In genomic region chr1:67561704-67562113, GRCh38 we compare ENCODE assay signal across 8 cellular contexts.
DNase-seq lines count a peak whose midpoint lies in the region; ATAC-seq and TF ChIP-seq lines count a peak whose summit lies in the region.

No MANE protein-coding gene starts in this region.

- TF ChIP-seq CTCF in GM12874 (IDR thresholded peaks at IDR 0.05; ENCODE audit: insufficient read depth, low read depth, low read length): peak; percentile 86
- peak; percentile 71 for TF ChIP-seq CTCF in SU-DHL-6 (IDR thresholded peaks at IDR 0.05; ENCODE audit: insufficient read depth, low read length, poor library complexity, severe bottlenecking)
- peak; percentile 92 for TF ChIP-seq CTCF in left ventricle myocardium inferior (IDR thresholded peaks at IDR 0.05; ENCODE audit: borderline replicate concordance)
- TF ChIP-seq CTCF in retinal pigment epithelial cell (conservative IDR thresholded peaks at IDR 0.05; ENCODE audit: low read depth, low read length): peak; percentile 93

- H3K36me3 Mint-ChIP-seq in activated naive CD8-positive, alpha-beta T cell treated with anti-CD3 and anti-CD28 coated beads, Interleukin-2, amount 50 U/mL, for 24 hours (ENCODE audit: low read depth): no peaks in the 10 kb centered on the region

- H3K4me3 ChIP-seq in SU-DHL-6 (ENCODE audit: insufficient read depth, low read length, poor library complexity, severe bottlenecking): no peak overlapping the region
- H3K4me3 ChIP-seq in left ventricle myocardium inferior: peak overlapping the region; percentile 39
- no peak overlapping the region for H3K4me3 ChIP-seq in retinal pigment epithelial cell (ENCODE audit: low read length)

- no peaks in the 10 kb centered on the region for H3K79me2 ChIP-seq in SU-DHL-6 (ENCODE audit: insufficient read depth, low read length)

- peaks cover 34% of the 10 kb centered on the region for H3K4me1 ChIP-seq in left ventricle myocardium inferior

- no peak overlapping the region for H3K9ac ChIP-seq in SU-DHL-6 (ENCODE audit: low read length)

- intact Hi-C loops in left ventricle myocardium inferior (cut with micrococcal nuclease): loop anchor here (5.0 to 10.0 kb wide), 2 partner anchors 123 to 201 kb away; partner anchors contain the start of gene GADD45A

- no peaks in the 10 kb centered on the region for H3K9me3 Mint-ChIP-seq in activated naive CD8-positive, alpha-beta T cell treated with anti-CD3 and anti-CD28 coated beads, Interleukin-2, amount 50 U/mL, for 24 hours

- DNase-seq in NCI-H1092 (lab: John Stamatoyannopoulos, UW): peak; percentile 66
- peak; percentile 93 for DNase-seq in activated naive CD8-positive, alpha-beta T cell treated with anti-CD3 and anti-CD28 coated beads, Interleukin-2, amount 50 U/mL, for 24 hours
- DNase-seq in left ventricle myocardium inferior: peak; percentile 92
- DNase-seq in retinal pigment epithelial cell (ENCODE audit: low read depth): peak; percentile 62
- no peak for DNase-seq in putamen (ENCODE audit: low spot score)

- H3K4me1 Mint-ChIP-seq in activated naive CD8-positive, alpha-beta T cell treated with anti-CD3 and anti-CD28 coated beads, Interleukin-2, amount 50 U/mL, for 24 hours: no peaks in the 10 kb centered on the region

- H2AFZ ChIP-seq in SU-DHL-6 (ENCODE audit: low read depth, low read length, severe bottlenecking): no peak overlapping the region

- no peak overlapping the region for H3K27ac Mint-ChIP-seq in activated naive CD8-positive, alpha-beta T cell treated with anti-CD3 and anti-CD28 coated beads, Interleukin-2, amount 50 U/mL, for 24 hours

- no peaks in the 10 kb centered on the region for H3K9me2 ChIP-seq in SU-DHL-6 (replicated peaks; ENCODE audit: insufficient read depth, low read length)

- peak; percentile 87 for ATAC-seq in HG02588 (IDR thresholded peaks at IDR 0.05; ENCODE audit: unreplicated experiment)
- peak; percentile 84 for ATAC-seq in activated naive CD8-positive, alpha-beta T cell treated with anti-CD3 and anti-CD28 coated beads, Interleukin-2, amount 50 U/mL, for 24 hours

- H3K27ac ChIP-seq in SU-DHL-6 (ENCODE audit: low read depth, low read length) (no peak overlapping the region), left ventricle myocardium inferior (replicated peaks) (peak overlapping the region; percentile 78)

- H3K27me3 ChIP-seq in SU-DHL-6 (ENCODE audit: low read length) (no peaks in the 10 kb centered on the region), left ventricle myocardium inferior (ENCODE audit: low read depth) (no peaks in the 10 kb centered on the region)

- no peaks in the 10 kb centered on the region for H3F3A ChIP-seq in SU-DHL-6 (ENCODE audit: insufficient read depth)

- H4K20me1 ChIP-seq in SU-DHL-6 (ENCODE audit: low read depth, low read length): no peaks in the 10 kb centered on the region

- no peak overlapping the region for H3K4me2 ChIP-seq in SU-DHL-6 (ENCODE audit: low read depth, low read length, poor library complexity, severe bottlenecking)

- H3K27me3 Mint-ChIP-seq in activated naive CD8-positive, alpha-beta T cell treated with anti-CD3 and anti-CD28 coated beads, Interleukin-2, amount 50 U/mL, for 24 hours: peaks cover 12% of the 10 kb centered on the region

- H3K9me3 ChIP-seq in SU-DHL-6 (ENCODE audit: insufficient read depth, low read length) (no peaks in the 10 kb centered on the region), left ventricle myocardium inferior (replicated peaks) (no peaks in the 10 kb centered on the region)

- H3K36me3 ChIP-seq in SU-DHL-6 (ENCODE audit: low read length): no peaks in the 10 kb centered on the region
- no peaks in the 10 kb centered on the region for H3K36me3 ChIP-seq in left ventricle myocardium inferior

- no peak overlapping the region for H3K4me3 Mint-ChIP-seq in activated naive CD8-positive, alpha-beta T cell treated with anti-CD3 and anti-CD28 coated beads, Interleukin-2, amount 50 U/mL, for 24 hours
